In the genomic region with DNA sequence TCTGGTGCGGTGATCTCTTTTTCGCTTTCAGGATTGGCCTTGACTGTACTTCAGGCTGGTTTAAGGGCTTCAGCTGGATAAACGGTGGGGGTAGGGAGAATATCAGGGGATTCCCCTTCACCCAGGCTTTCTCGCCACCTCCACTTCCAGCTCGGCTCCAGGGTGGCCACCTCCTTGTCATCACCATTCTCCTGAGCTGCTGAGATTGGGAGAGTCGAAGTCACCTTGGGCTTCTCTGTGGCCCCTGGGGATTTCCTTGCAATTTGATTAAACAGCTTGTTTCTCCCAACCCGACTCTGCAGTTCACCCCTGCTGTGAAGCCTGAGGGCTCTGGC, we compare ENCODE assay signal across 8 cellular contexts. TPM values are rescaled to one million over a fixed set of nuclear protein-coding genes. Genes with fewer than 3 reads are reported as not detected.
A peak's percentile ranks its signal among the peaks of the same experiment; 100 is the strongest.
DNase-seq lines count a peak whose midpoint lies in the region; ATAC-seq and TF ChIP-seq lines count a peak whose summit lies in the region.

No MANE protein-coding gene starts in this region.

- no peak for ATAC-seq in HG03280 (IDR thresholded peaks at IDR 0.05; ENCODE audit: unreplicated experiment)

- no peak for TF ChIP-seq CTCF in GM12865 (IDR thresholded peaks at IDR 0.05; ENCODE audit: insufficient read depth, low read depth, low read length, missing control alignments)

- no peak overlapping the region for H3K9ac ChIP-seq in HUES64 (ENCODE audit: low read depth, low read length)

- DNase-seq in GM12865 (ENCODE audit: low read depth) = no peak
- peak; percentile 56 for DNase-seq in posterior vena cava (ENCODE audit: low spot score)
- DNase-seq in NOMO-1 (lab: John Stamatoyannopoulos, UW; ENCODE audit: unreplicated experiment in 2 of 2) = no peak
- no peak for DNase-seq in putamen (ENCODE audit: low spot score)
- no peak for DNase-seq in AML-193 (lab: John Stamatoyannopoulos, UW)

- intact Hi-C loops in posterior vena cava (cut with DNase I) = loop anchor here in 1 of 2 donors (5.0 kb wide), 1 partner anchor 183 kb away; no protein-coding TSS in a partner anchor

- H3K9me3 ChIP-seq in HUES64 (ENCODE audit: insufficient read depth, low read depth, low read length) = no peaks in the 10 kb centered on the region
- no peaks in the 10 kb centered on the region for H3K9me3 ChIP-seq in ectodermal cell (ENCODE audit: control insufficient read depth, low read length)

- H3K4me1 ChIP-seq in HUES64 (ENCODE audit: insufficient read depth, low read length) (peaks cover 15% of the 10 kb centered on the region), ectodermal cell (ENCODE audit: control insufficient read depth, insufficient read depth, low read length) (no peaks in the 10 kb centered on the region)

- no peak overlapping the region for H3K27ac ChIP-seq in HUES64 (ENCODE audit: low read depth, low read length)
- H3K27ac ChIP-seq in ectodermal cell (ENCODE audit: insufficient read depth, low read depth, low read length, poor library complexity, severe bottlenecking) = no peak overlapping the region

- H3K36me3 ChIP-seq in HUES64 (ENCODE audit: insufficient read depth, low read length) = no peaks in the 10 kb centered on the region
- H3K36me3 ChIP-seq in ectodermal cell (ENCODE audit: control insufficient read depth, insufficient read depth, low read length) = no peaks in the 10 kb centered on the region

- H3K4me3 ChIP-seq in GM12865 (ENCODE audit: low read depth, low read length) = peak overlapping the region; percentile 34
- peak overlapping the region; percentile 62 for H3K4me3 ChIP-seq in HUES64 (ENCODE audit: low read length)
- H3K4me3 ChIP-seq in ectodermal cell (ENCODE audit: insufficient read depth, low read depth, low read length) = peak overlapping the region; percentile 32

- peaks cover 47% of the 10 kb centered on the region for H3K27me3 ChIP-seq in HUES64 (ENCODE audit: insufficient read depth, low read length)
- H3K27me3 ChIP-seq in ectodermal cell (ENCODE audit: control insufficient read depth, insufficient read depth, low read length, poor library complexity, severe bottlenecking) = peaks cover 63% of the 10 kb centered on the region

- 42% methylated on average over 4 of the region's 7 CpGs for WGBS in HUES64
- WGBS in ectodermal cell, 2 experiments = 39 to 48% methylated on average over 7 of the region's 7 CpGs

RNA-seq across cellular contexts. Expression of a gene that starts 1.0 kb away (rescaled TPM):
- polyA plus RNA-seq in HUES64 (2013, experiment 1 of 2) = 1.6 TPM
- 1.7 TPM for polyA plus RNA-seq in HUES64 (2013, experiment 2 of 2)
- not detected for polyA plus RNA-seq in ectodermal cell (2013, experiment 1 of 4)
- polyA plus RNA-seq in ectodermal cell (2013, experiment 2 of 4) = 0.16 TPM
- not detected for polyA plus RNA-seq in ectodermal cell (2013, experiment 3 of 4)
- not detected for polyA plus RNA-seq in ectodermal cell (2013, experiment 4 of 4)
- under 1 TPM; 0.14 to 0.28 TPM for total RNA-seq in posterior vena cava

RNA-seq across cellular contexts. Expression of a gene that starts 10.2 kb away (rescaled TPM):
- polyA plus RNA-seq in HUES64 (2013, experiment 1 of 2) = 0.30 TPM
- polyA plus RNA-seq in HUES64 (2013, experiment 2 of 2) = 0.95 TPM
- polyA plus RNA-seq in ectodermal cell (2013, experiment 1 of 4) = 3.3 TPM
- 4.0 TPM for polyA plus RNA-seq in ectodermal cell (2013, experiment 2 of 4)
- 2.2 TPM for polyA plus RNA-seq in ectodermal cell (2013, experiment 3 of 4)
- polyA plus RNA-seq in ectodermal cell (2013, experiment 4 of 4) = 3.3 TPM
- 1 to 10 TPM; 2.1 to 2.3 TPM for total RNA-seq in posterior vena cava

RNA-seq across cellular contexts. Expression of a gene that starts 26.5 kb away (rescaled TPM):
- 11.3 TPM for polyA plus RNA-seq in HUES64 (2013, experiment 1 of 2)
- polyA plus RNA-seq in HUES64 (2013, experiment 2 of 2) = 13.1 TPM
- polyA plus RNA-seq in ectodermal cell (2013, experiment 1 of 4) = 16.9 TPM
- 17.0 TPM for polyA plus RNA-seq in ectodermal cell (2013, experiment 2 of 4)
- 16.1 TPM for polyA plus RNA-seq in ectodermal cell (2013, experiment 3 of 4)
- 14.2 TPM for polyA plus RNA-seq in ectodermal cell (2013, experiment 4 of 4)
- total RNA-seq in posterior vena cava = 10 to 100 TPM in 1 of 2 donors, 1 to 10 TPM in 1; 7.6 to 10.6 TPM

RNA-seq across cellular contexts. Expression of a gene that starts 47.1 kb away (rescaled TPM):
- not detected for polyA plus RNA-seq in HUES64 (2013, experiment 1 of 2)
- not detected for polyA plus RNA-seq in HUES64 (2013, experiment 2 of 2)
- not detected for polyA plus RNA-seq in ectodermal cell (2013, experiment 1 of 4)
- polyA plus RNA-seq in ectodermal cell (2013, experiment 2 of 4) = 0.14 TPM
- not detected for polyA plus RNA-seq in ectodermal cell (2013, experiment 3 of 4)
- 0.16 TPM for polyA plus RNA-seq in ectodermal cell (2013, experiment 4 of 4)
- total RNA-seq in posterior vena cava = not detected

RNA-seq across cellular contexts. Expression of a gene that starts 50.8 kb away (rescaled TPM):
- polyA plus RNA-seq in HUES64 (2013, experiment 1 of 2) = 7.9 TPM
- polyA plus RNA-seq in HUES64 (2013, experiment 2 of 2) = 12.4 TPM
- polyA plus RNA-seq in ectodermal cell (2013, experiment 1 of 4) = 31.7 TPM
- 29.2 TPM for polyA plus RNA-seq in ectodermal cell (2013, experiment 2 of 4)
- 24.7 TPM for polyA plus RNA-seq in ectodermal cell (2013, experiment 3 of 4)
- 30.2 TPM for polyA plus RNA-seq in ectodermal cell (2013, experiment 4 of 4)
- 10 to 100 TPM; 33.1 to 41.2 TPM for total RNA-seq in posterior vena cava
